1 cellular context compared by ENCODE assay signal in the genomic region with DNA sequence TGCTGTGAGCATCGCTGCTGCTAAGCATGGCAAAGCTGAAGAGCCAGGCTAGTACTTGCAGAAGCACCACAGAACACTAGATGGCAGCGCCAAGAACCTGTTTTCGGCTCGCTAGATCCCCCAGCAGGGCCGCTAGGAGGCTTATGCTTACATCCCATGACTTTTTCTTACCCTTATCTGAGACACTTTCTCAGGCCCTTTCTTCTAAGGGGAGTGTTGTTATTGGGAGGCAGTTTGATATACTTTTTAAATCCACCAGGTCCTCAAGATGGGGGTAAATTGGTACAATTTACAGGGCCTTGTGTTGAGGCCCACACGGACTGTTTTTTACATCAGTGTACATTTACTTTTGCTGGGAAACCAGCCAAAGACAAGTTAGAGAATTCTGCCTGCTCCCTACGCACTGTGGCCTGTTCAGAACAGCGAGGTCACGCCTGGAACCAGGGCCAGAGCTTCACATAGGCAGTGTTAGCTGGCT.
TF ChIP-seq lines count a peak whose summit lies in the region.

No MANE protein-coding gene starts in this region.

TF ChIP-seq in GM12878, 131 proteins besides CTCF, POLR2A, EP300 and RAD21 (continued from another document):
- TF ChIP-seq MEF2B (IDR thresholded peaks at IDR 0.05; ENCODE audit: partially characterized antibody, poor library complexity, severe bottlenecking) (no peak), MYB (IDR thresholded peaks at IDR 0.05; ENCODE audit: borderline replicate concordance, low read depth, low read length) (no peak), ETV6 (conservative IDR thresholded peaks at IDR 0.05 in 1 of 2, IDR thresholded peaks at IDR 0.05 in 1 of 2; ENCODE audit: borderline replicate concordance in 1 of 2, low read depth in 1 of 2) (no peak), TCF12 (IDR thresholded peaks at IDR 0.05; ENCODE audit: low read depth, low read length) (no peak), CEBPB (IDR thresholded peaks at IDR 0.05; ENCODE audit: borderline replicate concordance in 1 of 2, low read depth in 2 of 2, low read length in 2 of 2) (no peak), FOS (IDR thresholded peaks at IDR 0.05; ENCODE audit: borderline replicate concordance, extremely low read depth, insufficient read length) (no peak), MTA3 (IDR thresholded peaks at IDR 0.05; ENCODE audit: borderline replicate concordance, low read length) (no peak), MTA2 (IDR thresholded peaks at IDR 0.05; ENCODE audit: low read depth) (no peak), NFXL1 (IDR thresholded peaks at IDR 0.05; ENCODE audit: borderline replicate concordance) (no peak), CBX5 (IDR thresholded peaks at IDR 0.05; ENCODE audit: low read depth) (0 out of 2 replicates have a peak, but pooled peaks have one; percentile 75), YY1 (IDR thresholded peaks at IDR 0.05; ENCODE audit: low read depth, low read length) (peak; percentile 69)
- TF ChIP-seq, protein P1, sequence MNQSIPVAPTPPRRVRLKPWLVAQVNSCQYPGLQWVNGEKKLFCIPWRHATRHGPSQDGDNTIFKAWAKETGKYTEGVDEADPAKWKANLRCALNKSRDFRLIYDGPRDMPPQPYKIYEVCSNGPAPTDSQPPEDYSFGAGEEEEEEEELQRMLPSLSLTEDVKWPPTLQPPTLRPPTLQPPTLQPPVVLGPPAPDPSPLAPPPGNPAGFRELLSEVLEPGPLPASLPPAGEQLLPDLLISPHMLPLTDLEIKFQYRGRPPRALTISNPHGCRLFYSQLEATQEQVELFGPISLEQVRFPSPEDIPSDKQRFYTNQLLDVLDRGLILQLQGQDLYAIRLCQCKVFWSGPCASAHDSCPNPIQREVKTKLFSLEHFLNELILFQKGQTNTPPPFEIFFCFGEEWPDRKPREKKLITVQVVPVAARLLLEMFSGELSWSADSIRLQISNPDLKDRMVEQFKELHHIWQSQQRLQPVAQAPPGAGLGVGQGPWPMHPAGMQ (IDR thresholded peaks at IDR 0.05; ENCODE audit: borderline replicate concordance), result no peak
- TF ChIP-seq, protein P2, sequence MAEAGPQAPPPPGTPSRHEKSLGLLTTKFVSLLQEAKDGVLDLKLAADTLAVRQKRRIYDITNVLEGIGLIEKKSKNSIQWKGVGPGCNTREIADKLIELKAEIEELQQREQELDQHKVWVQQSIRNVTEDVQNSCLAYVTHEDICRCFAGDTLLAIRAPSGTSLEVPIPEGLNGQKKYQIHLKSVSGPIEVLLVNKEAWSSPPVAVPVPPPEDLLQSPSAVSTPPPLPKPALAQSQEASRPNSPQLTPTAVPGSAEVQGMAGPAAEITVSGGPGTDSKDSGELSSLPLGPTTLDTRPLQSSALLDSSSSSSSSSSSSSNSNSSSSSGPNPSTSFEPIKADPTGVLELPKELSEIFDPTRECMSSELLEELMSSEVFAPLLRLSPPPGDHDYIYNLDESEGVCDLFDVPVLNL (IDR thresholded peaks at IDR 0.05; ENCODE audit: low read depth, low read length), result no peak
- TF ChIP-seq, protein P3, sequence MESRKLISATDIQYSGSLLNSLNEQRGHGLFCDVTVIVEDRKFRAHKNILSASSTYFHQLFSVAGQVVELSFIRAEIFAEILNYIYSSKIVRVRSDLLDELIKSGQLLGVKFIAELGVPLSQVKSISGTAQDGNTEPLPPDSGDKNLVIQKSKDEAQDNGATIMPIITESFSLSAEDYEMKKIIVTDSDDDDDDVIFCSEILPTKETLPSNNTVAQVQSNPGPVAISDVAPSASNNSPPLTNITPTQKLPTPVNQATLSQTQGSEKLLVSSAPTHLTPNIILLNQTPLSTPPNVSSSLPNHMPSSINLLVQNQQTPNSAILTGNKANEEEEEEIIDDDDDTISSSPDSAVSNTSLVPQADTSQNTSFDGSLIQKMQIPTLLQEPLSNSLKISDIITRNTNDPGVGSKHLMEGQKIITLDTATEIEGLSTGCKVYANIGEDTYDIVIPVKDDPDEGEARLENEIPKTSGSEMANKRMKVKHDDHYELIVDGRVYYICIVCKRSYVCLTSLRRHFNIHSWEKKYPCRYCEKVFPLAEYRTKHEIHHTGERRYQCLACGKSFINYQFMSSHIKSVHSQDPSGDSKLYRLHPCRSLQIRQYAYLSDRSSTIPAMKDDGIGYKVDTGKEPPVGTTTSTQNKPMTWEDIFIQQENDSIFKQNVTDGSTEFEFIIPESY (IDR thresholded peaks at IDR 0.05), result peak; percentile 74
